In genomic region chr9:91680129-91680528, GRCh38 we compare ENCODE assay signal across 27 cellular contexts.
DNase-seq lines count a peak whose midpoint lies in the region; ATAC-seq and TF ChIP-seq lines count a peak whose summit lies in the region.
"Had no signal": no experiment of that assay in that cellular context is flagged by ENCODE, and none has a peak within 500 bp of the region (broad histone marks: within the 10 kb centered on the region; RNA-seq: fewer than 3 reads in every experiment).

No MANE protein-coding gene starts in this region.

- no peak overlapping the region for H2BK15ac ChIP-seq in IMR-90 (ENCODE audit: low read depth, low read length)

- 0 out of 4 replicates have a peak overlapping the region, but pooled peaks of 1 of the 2 experiments have one; percentile 14 for H4K8ac ChIP-seq in IMR-90 (ENCODE audit: low read depth in 2 of 2, low read length in 2 of 2)

- H2AK9ac ChIP-seq in IMR-90 (replicated peaks; ENCODE audit: low read depth, low read length, poor library complexity): no peak overlapping the region

- no peak overlapping the region for H3K56ac ChIP-seq in IMR-90 (ENCODE audit: extremely low read depth, insufficient read depth, low read length)

- no peaks in the 10 kb centered on the region for H3K9me3 ChIP-seq in IMR-90 (ENCODE audit: control insufficient read depth, insufficient read depth, low read length)
- peaks cover 5% of the 10 kb centered on the region for H3K9me3 ChIP-seq in adipocyte (ENCODE audit: control insufficient read depth, low read length)
- H3K9me3 ChIP-seq in upper lobe of right lung: no peaks in the 10 kb centered on the region
- H3K9me3 ChIP-seq: SK-N-SH had no signal

- 0 out of 2 replicates have a peak overlapping the region, but pooled peaks have one; percentile 31 for H3K14ac ChIP-seq in IMR-90 (replicated peaks; ENCODE audit: low read depth, low read length)

- CTCF ChIA-PET in IMR-90 (lab: Yijun Ruan, JAX): interaction anchor here (1.0 kb wide), 1 partner anchor 47 kb away, joined by 6 read pairs; no protein-coding TSS in a partner anchor

- peaks cover 37% of the 10 kb centered on the region for H3K27me3 Mint-ChIP-seq in activated CD4-positive, alpha-beta T cell treated with anti-CD3 and anti-CD28 coated beads, Interleukin-2, amount 10 ng/mL, durations not matched to agents 24 days and 14 days

- intact Hi-C loops in IMR-90 (cut with micrococcal nuclease): loop anchor here (2.0 kb wide), 2 partner anchors 643 to 765 kb away; no protein-coding TSS in a partner anchor
- intact Hi-C loops in activated CD4-positive, alpha-beta T cell treated with anti-CD3 and anti-CD28 coated beads, Interleukin-2, amount 10 ng/mL, durations not matched to agents 24 days and 14 days (cut with micrococcal nuclease): loop anchor here (5.0 kb wide), 1 partner anchor 243 kb away; no protein-coding TSS in a partner anchor
- intact Hi-C loops in upper lobe of right lung (cut with DNase I): no loop called here

- no peaks in the 10 kb centered on the region for H3K27me3 ChIP-seq in IMR-90 (ENCODE audit: control insufficient read depth, insufficient read depth, low read length)
- H3K27me3 ChIP-seq in adipocyte (replicated peaks; ENCODE audit: control insufficient read depth, insufficient read depth, low read length): no peaks in the 10 kb centered on the region
- peaks cover 9% of the 10 kb centered on the region for H3K27me3 ChIP-seq in upper lobe of right lung

- POLR2A ChIA-PET in IMR-90 (lab: Charles Lee; ENCODE audit: unreplicated experiment): no interaction called here

- no peaks in the 10 kb centered on the region for H3K79me1 ChIP-seq in IMR-90 (ENCODE audit: low read depth in 1 of 2, low read length in 2 of 2)

- H3K36me3 Mint-ChIP-seq in activated CD4-positive, alpha-beta T cell treated with anti-CD3 and anti-CD28 coated beads, Interleukin-2, amount 10 ng/mL, durations not matched to agents 24 days and 14 days (ENCODE audit: low read depth): no peaks in the 10 kb centered on the region
- H3K36me3 Mint-ChIP-seq: CD8-positive, alpha-beta memory T cell; T-cell had no signal

- H3K36me3 ChIP-seq in IMR-90 (ENCODE audit: control insufficient read depth, insufficient read depth, low read length): no peaks in the 10 kb centered on the region
- no peaks in the 10 kb centered on the region for H3K36me3 ChIP-seq in adipocyte (ENCODE audit: control insufficient read depth, insufficient read depth, low read length, severe bottlenecking)
- H3K36me3 ChIP-seq in upper lobe of right lung: no peaks in the 10 kb centered on the region

- H3K4me3 Mint-ChIP-seq in activated CD4-positive, alpha-beta T cell treated with anti-CD3 and anti-CD28 coated beads, Interleukin-2, amount 10 ng/mL, durations not matched to agents 24 days and 14 days: no peak overlapping the region
- H3K4me3 Mint-ChIP-seq: CD8-positive, alpha-beta memory T cell; T-cell had no signal

- peak overlapping the region; percentile 73 for H2AFZ ChIP-seq in IMR-90 (replicated peaks; ENCODE audit: low read length, poor library complexity)

- no peak overlapping the region for H3K9ac ChIP-seq in IMR-90 (ENCODE audit: low read depth, low read length)
- no peak overlapping the region for H3K9ac ChIP-seq in adipocyte (ENCODE audit: low read length)
- H3K9ac ChIP-seq: KMS-11, SK-N-SH had no signal

- H2AK5ac ChIP-seq in IMR-90 (ENCODE audit: low read depth, low read length): peak overlapping the region; percentile 9; the same call in 1 of the 2 replicates

- TF ChIP-seq CTCF in IMR-90 (conservative IDR thresholded peaks at IDR 0.05; ENCODE audit: low read depth, low read length) (no peak), upper lobe of right lung (IDR thresholded peaks at IDR 0.05) (no peak)

- ATAC-seq in IMR-90 (ENCODE audit: low read depth) (peak; percentile 53), upper lobe of right lung (no peak)
- ATAC-seq: T-cell had no signal

- no peaks in the 10 kb centered on the region for H3K9me3 Mint-ChIP-seq in activated CD4-positive, alpha-beta T cell treated with anti-CD3 and anti-CD28 coated beads, Interleukin-2, amount 10 ng/mL, durations not matched to agents 24 days and 14 days
- H3K9me3 Mint-ChIP-seq: CD8-positive, alpha-beta memory T cell; T-cell had no signal

- DNase-seq in A172 (ENCODE audit: low spot score) (peak; percentile 21), IMR-90 (peak; percentile 62), adipocyte (ENCODE audit: low read depth) (peak; percentile 11), kidney tubule cell (ENCODE audit: low spot score) (peak; percentile 6), RPMI8226 (no peak), upper lobe of right lung (no peak)
- DNase-seq in activated CD4-positive, alpha-beta T cell treated with anti-CD3 and anti-CD28 coated beads, Interleukin-2, amount 10 ng/mL, durations not matched to agents 24 days and 14 days: no peak
- no peak for DNase-seq in activated CD4-positive, alpha-beta T cell treated with anti-CD3 and anti-CD28 coated beads, Interleukin-2, amount 50 U/mL, for 1 hour
- DNase-seq: 8988T; Calu3; CD8-positive, alpha-beta memory T cell; DMS153; GF-D8; H7; MV-4-11; NCI-H1105 treated with DMSO at 0.1 percent for 48 hours; NCI-H2081; NCI-H2171; NCI-H524 treated with DMSO at 0.1 percent for 48 hours; OCI-M1; SIG-M5; SK-N-SH; T-cell had no signal

- no peaks in the 10 kb centered on the region for H3K9me1 ChIP-seq in IMR-90 (ENCODE audit: insufficient read depth, low read length)

- peaks cover 5% of the 10 kb centered on the region for H3K4me1 Mint-ChIP-seq in activated CD4-positive, alpha-beta T cell treated with anti-CD3 and anti-CD28 coated beads, Interleukin-2, amount 10 ng/mL, durations not matched to agents 24 days and 14 days

- H4K91ac ChIP-seq in IMR-90 (ENCODE audit: insufficient read depth, low read depth, low read length): peak overlapping the region; percentile 59; the same call in 1 of the 2 replicates

- H3K4me3 ChIP-seq in IMR-90 (ENCODE audit: insufficient read depth, low read depth, low read length): no peak overlapping the region
- H3K4me3 ChIP-seq in adipocyte (ENCODE audit: low read length): no peak overlapping the region
- no peak overlapping the region for H3K4me3 ChIP-seq in upper lobe of right lung

- peaks cover 11% of the 10 kb centered on the region for H3K4me1 ChIP-seq in IMR-90 (ENCODE audit: control insufficient read depth, insufficient read depth, low read length)
- peaks cover 40% of the 10 kb centered on the region for H3K4me1 ChIP-seq in adipocyte (ENCODE audit: control insufficient read depth, insufficient read depth, low read length)
- H3K4me1 ChIP-seq in upper lobe of right lung: peaks cover 10% of the 10 kb centered on the region

- no peak overlapping the region for H3K27ac Mint-ChIP-seq in activated CD4-positive, alpha-beta T cell treated with anti-CD3 and anti-CD28 coated beads, Interleukin-2, amount 10 ng/mL, durations not matched to agents 24 days and 14 days
- H3K27ac Mint-ChIP-seq: CD8-positive, alpha-beta memory T cell; T-cell had no signal

- no peak overlapping the region for H4K5ac ChIP-seq in IMR-90 (ENCODE audit: low read depth, low read length)

- in situ Hi-C loops in IMR-90 (cut with MboI; ENCODE audit: low sequenced_read_pairs): loop anchor here (5.0 kb wide), 1 partner anchor 763 kb away; no protein-coding TSS in a partner anchor

- no peaks in the 10 kb centered on the region for H4K20me1 ChIP-seq in IMR-90 (ENCODE audit: insufficient read depth, low read length)

- BruUV-seq in IMR-90 (replicated peaks; lab: Mats Ljungman, UMichigan): no TSS peak

- no peak for TF ChIP-seq RAD21 in IMR-90 (IDR thresholded peaks at IDR 0.05; ENCODE audit: low read length)

- no peak for TF ChIP-seq POLR2A in IMR-90 (IDR thresholded peaks at IDR 0.05; ENCODE audit: low read depth, low read length)

- H3K23ac ChIP-seq in IMR-90 (ENCODE audit: low read depth, low read length): no peak overlapping the region

- dilution Hi-C loops in IMR-90 (cut with HindIII; ENCODE audit: low sequenced_read_pairs, unreplicated experiment): no loop called here

- 0 out of 2 replicates have a peak overlapping the region, but pooled peaks have one; percentile 62 for H2BK120ac ChIP-seq in IMR-90 (ENCODE audit: low read depth, low read length)

- peak overlapping the region; percentile 24 for H3K18ac ChIP-seq in IMR-90 (ENCODE audit: low read depth, low read length)

- H3K4me2 ChIP-seq in IMR-90 (ENCODE audit: low read depth, low read length): no peak overlapping the region
- H3K4me2 ChIP-seq: KMS-11, SK-N-SH had no signal

- 0 out of 2 replicates have a peak overlapping the region, but pooled peaks have one; percentile 49 for H2BK20ac ChIP-seq in IMR-90 (ENCODE audit: low read depth, low read length)

- no peak overlapping the region for H3K27ac ChIP-seq in IMR-90 (ENCODE audit: insufficient read depth, low read length)
- H3K27ac ChIP-seq in upper lobe of right lung: no peak overlapping the region
- H3K27ac ChIP-seq: C4-2B, HL-60, KMS-11, RWPE1 had no signal

- H3K4ac ChIP-seq in IMR-90 (ENCODE audit: low read depth, low read length): no peak overlapping the region

- WGBS in IMR-90 (ENCODE audit: extremely low coverage in 2 of 2, insufficient read length in 1 of 2), 2 experiments: no CpG with 5 or more reads among the region's 8 CpGs

- peak overlapping the region; percentile 6 for H2BK5ac ChIP-seq in IMR-90 (ENCODE audit: low read depth, low read length, poor library complexity, severe bottlenecking)

TF ChIP-seq in IMR-90, 13 proteins besides CTCF, POLR2A, EP300 and RAD21:
- TF ChIP-seq MAFK (IDR thresholded peaks at IDR 0.05; ENCODE audit: low read depth, low read length): no peak
- peak; percentile 28; the same call in 1 of the 2 replicates for TF ChIP-seq FOS (IDR thresholded peaks at IDR 0.05; ENCODE audit: low read depth, low read length)

Comparison
In these comparisons a context has a peak if more than half of its experiments do, and no peak if none do; other contexts are left out.
1. DNase-seq: peak in A172 (single experiment), IMR-90 (single experiment), adipocyte (single experiment) and kidney tubule cell (single experiment); none in activated CD4-positive, alpha-beta T cell treated with anti-CD3 and anti-CD28 coated beads, Interleukin-2, amount 10 ng/mL, durations not matched to agents 24 days and 14 days (single experiment), RPMI8226 (single experiment), upper lobe of right lung (single experiment) and activated CD4-positive, alpha-beta T cell treated with anti-CD3 and anti-CD28 coated beads, Interleukin-2, amount 50 U/mL, for 1 hour (single experiment).